ENCODE assay signal across 1 cellular context in the genomic region with DNA sequence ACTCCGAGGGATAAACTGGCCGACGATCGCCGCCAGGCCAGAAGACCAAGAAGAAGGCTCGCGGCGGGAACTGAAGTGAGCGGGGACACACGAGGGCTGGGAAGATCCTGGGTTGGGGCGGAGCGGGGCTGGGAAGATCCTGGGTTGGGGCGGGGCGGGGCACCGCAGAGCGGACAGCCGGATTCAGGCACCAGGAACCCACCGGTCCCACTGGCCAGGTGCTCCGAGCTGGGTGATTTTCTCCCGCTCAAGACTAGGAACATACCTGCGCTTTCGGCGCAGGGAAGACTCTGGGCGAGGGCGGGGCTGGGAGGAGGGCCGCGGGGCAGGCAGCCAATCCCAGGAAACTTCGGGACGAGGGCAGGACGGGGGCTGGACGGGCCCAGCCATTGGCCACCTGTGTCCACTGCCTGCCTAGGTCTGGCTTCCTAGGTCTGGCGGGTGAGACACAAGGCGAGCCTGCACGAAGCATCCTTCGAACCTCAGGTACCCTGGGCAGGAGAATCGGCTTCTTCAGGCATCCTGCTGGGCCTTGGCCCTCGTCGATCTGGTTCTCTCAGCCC.
A peak's percentile ranks its signal among the peaks of the same experiment; 100 is the strongest.
TF ChIP-seq lines count a peak whose summit lies in the region.

A gene with protein sequence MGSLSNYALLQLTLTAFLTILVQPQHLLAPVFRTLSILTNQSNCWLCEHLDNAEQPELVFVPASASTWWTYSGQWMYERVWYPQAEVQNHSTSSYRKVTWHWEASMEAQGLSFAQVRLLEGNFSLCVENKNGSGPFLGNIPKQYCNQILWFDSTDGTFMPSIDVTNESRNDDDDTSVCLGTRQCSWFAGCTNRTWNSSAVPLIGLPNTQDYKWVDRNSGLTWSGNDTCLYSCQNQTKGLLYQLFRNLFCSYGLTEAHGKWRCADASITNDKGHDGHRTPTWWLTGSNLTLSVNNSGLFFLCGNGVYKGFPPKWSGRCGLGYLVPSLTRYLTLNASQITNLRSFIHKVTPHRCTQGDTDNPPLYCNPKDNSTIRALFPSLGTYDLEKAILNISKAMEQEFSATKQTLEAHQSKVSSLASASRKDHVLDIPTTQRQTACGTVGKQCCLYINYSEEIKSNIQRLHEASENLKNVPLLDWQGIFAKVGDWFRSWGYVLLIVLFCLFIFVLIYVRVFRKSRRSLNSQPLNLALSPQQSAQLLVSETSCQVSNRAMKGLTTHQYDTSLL (minus strand): TSS at position 77 of the 563 bp plus-strand sequence. CDS start 5,905 bp downstream, outside the sequence.

TF ChIP-seq in H1, 55 proteins besides CTCF, POLR2A, EP300 and RAD21:
- TF ChIP-seq, protein P1, sequence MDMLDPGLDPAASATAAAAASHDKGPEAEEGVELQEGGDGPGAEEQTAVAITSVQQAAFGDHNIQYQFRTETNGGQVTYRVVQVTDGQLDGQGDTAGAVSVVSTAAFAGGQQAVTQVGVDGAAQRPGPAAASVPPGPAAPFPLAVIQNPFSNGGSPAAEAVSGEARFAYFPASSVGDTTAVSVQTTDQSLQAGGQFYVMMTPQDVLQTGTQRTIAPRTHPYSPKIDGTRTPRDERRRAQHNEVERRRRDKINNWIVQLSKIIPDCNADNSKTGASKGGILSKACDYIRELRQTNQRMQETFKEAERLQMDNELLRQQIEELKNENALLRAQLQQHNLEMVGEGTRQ (IDR thresholded peaks at IDR 0.05; ENCODE audit: low read length): no peak
- TF ChIP-seq RFX5 (IDR thresholded peaks at IDR 0.05; ENCODE audit: borderline replicate concordance, low read depth, low read length) (no peak), SIX5 (IDR thresholded peaks at IDR 0.05; ENCODE audit: low read depth, low read length) (no peak), RBBP5 (IDR thresholded peaks at IDR 0.05; ENCODE audit: borderline replicate concordance, low read depth, low read length) (0 out of 2 replicates have a peak, but pooled peaks have one; percentile 10), SRF (IDR thresholded peaks at IDR 0.05; ENCODE audit: low read depth, low read length) (no peak), KDM4A (IDR thresholded peaks at IDR 0.05; ENCODE audit: low read depth, low read length, severe bottlenecking) (peak; percentile 8), GABPA (IDR thresholded peaks at IDR 0.05; ENCODE audit: borderline replicate concordance, insufficient read depth, low read length) (no peak), TEAD4 (IDR thresholded peaks at IDR 0.05; ENCODE audit: low read depth, low read length) (peak; percentile 3; the same call in 1 of the 2 replicates), SUZ12 (IDR thresholded peaks at IDR 0.05; ENCODE audit: low read length) (no peak), ASH2L (IDR thresholded peaks at IDR 0.05; ENCODE audit: low read length) (peak; percentile 49), JUN (IDR thresholded peaks at IDR 0.05; ENCODE audit: low read depth, low read length) (no peak), KDM1A (IDR thresholded peaks at IDR 0.05; ENCODE audit: borderline replicate concordance, low read length) (no peak; the same call in 1 of the 2 replicates), SIRT6 (IDR thresholded peaks at IDR 0.05; ENCODE audit: low read length) (no peak), BACH1 (IDR thresholded peaks at IDR 0.05; ENCODE audit: low read length) (no peak), EGR1 (IDR thresholded peaks at IDR 0.05; ENCODE audit: borderline replicate concordance, low read depth, low read length) (no peak), TBP (IDR thresholded peaks at IDR 0.05; ENCODE audit: low read depth, low read length) (peak; percentile 21; the same call in 1 of the 2 replicates), HDAC6 (IDR thresholded peaks at IDR 0.05; ENCODE audit: low read depth, low read length) (no peak), CBX5 (IDR thresholded peaks at IDR 0.05; ENCODE audit: low read depth, low read length) (no peak), SIN3A (conservative IDR thresholded peaks at IDR 0.05 in 1 of 2, IDR thresholded peaks at IDR 0.05 in 1 of 2; ENCODE audit: low read depth in 1 of 2, low read length in 2 of 2) (no peak), TAF1 (IDR thresholded peaks at IDR 0.05; ENCODE audit: low read depth, low read length) (peak; percentile 58; the same call in 1 of the 2 replicates), CHD1 (IDR thresholded peaks at IDR 0.05; ENCODE audit: low read depth, low read length) (no peak), BRCA1 (IDR thresholded peaks at IDR 0.05; ENCODE audit: low read depth, low read length) (no peak), NRF1 (IDR thresholded peaks at IDR 0.05; ENCODE audit: low read depth, low read length) (no peak), PHF8 (conservative IDR thresholded peaks at IDR 0.05; ENCODE audit: low read depth, low read length) (no peak), RXRA (IDR thresholded peaks at IDR 0.05; ENCODE audit: insufficient read depth, low read depth, low read length) (no peak), EZH2 (IDR thresholded peaks at IDR 0.05; ENCODE audit: low read depth, low read length, severe bottlenecking) (no peak)
- TF ChIP-seq, protein P2, sequence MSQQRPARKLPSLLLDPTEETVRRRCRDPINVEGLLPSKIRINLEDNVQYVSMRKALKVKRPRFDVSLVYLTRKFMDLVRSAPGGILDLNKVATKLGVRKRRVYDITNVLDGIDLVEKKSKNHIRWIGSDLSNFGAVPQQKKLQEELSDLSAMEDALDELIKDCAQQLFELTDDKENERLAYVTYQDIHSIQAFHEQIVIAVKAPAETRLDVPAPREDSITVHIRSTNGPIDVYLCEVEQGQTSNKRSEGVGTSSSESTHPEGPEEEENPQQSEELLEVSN (IDR thresholded peaks at IDR 0.05): peak; percentile 93
- TF ChIP-seq, protein P3, sequence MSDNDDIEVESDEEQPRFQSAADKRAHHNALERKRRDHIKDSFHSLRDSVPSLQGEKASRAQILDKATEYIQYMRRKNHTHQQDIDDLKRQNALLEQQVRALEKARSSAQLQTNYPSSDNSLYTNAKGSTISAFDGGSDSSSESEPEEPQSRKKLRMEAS (IDR thresholded peaks at IDR 0.05): peak; percentile 98
